1 cellular context compared by ENCODE assay signal in genomic region chr16:86569843-86570447, GRCh38.
TF ChIP-seq lines count a peak whose summit lies in the region.

No MANE protein-coding gene starts in this region.

TF ChIP-seq in A549, 52 proteins besides CTCF, POLR2A, EP300 and RAD21:
- TF ChIP-seq CHD2 (IDR thresholded peaks at IDR 0.05; ENCODE audit: low read length, partially characterized antibody) (no peak), CBX8 (IDR thresholded peaks at IDR 0.05) (no peak), ATOH8 (CRISPR knock-in tag; IDR thresholded peaks at IDR 0.05; ENCODE audit: low read depth) (no peak), RARB (CRISPR knock-in tag; IDR thresholded peaks at IDR 0.05) (no peak), NPAS2 (CRISPR knock-in tag; IDR thresholded peaks at IDR 0.05; ENCODE audit: borderline replicate concordance) (no peak), E2F6 (IDR thresholded peaks at IDR 0.05; ENCODE audit: borderline replicate concordance, low read depth) (no peak), ZSCAN20 (CRISPR knock-in tag; IDR thresholded peaks at IDR 0.05) (no peak), ELK1 (IDR thresholded peaks at IDR 0.05; ENCODE audit: low read depth, low read length) (no peak), JUN (IDR thresholded peaks at IDR 0.05) (no peak), HOXA7 (CRISPR knock-in tag; IDR thresholded peaks at IDR 0.05) (no peak), SREBF2 (IDR thresholded peaks at IDR 0.05) (no peak), EHMT2 (IDR thresholded peaks at IDR 0.05; ENCODE audit: low read depth) (no peak), USF2 (IDR thresholded peaks at IDR 0.05) (no peak), BCL3 (IDR thresholded peaks at IDR 0.05) (no peak)
